In the genomic region with DNA sequence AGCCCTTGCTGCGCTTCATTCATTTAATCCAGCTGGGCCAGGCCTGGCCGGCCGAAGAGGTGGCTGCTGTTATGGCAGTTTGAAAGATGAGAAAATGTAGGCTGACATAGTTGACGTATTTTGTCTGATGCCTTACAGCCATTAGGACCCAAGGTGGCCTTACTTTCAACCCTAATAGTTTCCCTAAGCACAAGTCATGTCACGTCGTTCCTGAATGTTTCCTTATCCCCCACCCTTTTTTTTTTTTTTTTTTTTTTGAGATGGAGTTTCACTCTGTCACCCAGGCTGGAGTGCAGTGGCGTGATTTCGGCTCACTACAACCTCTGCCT, we compare ENCODE assay signal across 1 cellular context.
TF ChIP-seq lines count a peak whose summit lies in the region.

No MANE protein-coding gene starts in this region.

TF ChIP-seq in WTC11, 78 proteins besides CTCF, POLR2A, EP300 and RAD21 (continued from another document):
- no peak for TF ChIP-seq ATF6 (CRISPR knock-in tag; IDR thresholded peaks at IDR 0.05)
- TF ChIP-seq ZNF423 (CRISPR knock-in tag; IDR thresholded peaks at IDR 0.05): no peak
TF ChIP-seq in WTC11: peak in this region for 0.
